Comparison of ENCODE assay signal across 14 cellular contexts in genomic region chr1:93605812-93606512, GRCh38.
DNase-seq lines count a peak whose midpoint lies in the region; TF ChIP-seq lines count a peak whose summit lies in the region.
"Had no signal": no experiment of that assay in that cellular context is flagged by ENCODE, and none has a peak within 500 bp of the region (broad histone marks: within the 10 kb centered on the region; RNA-seq: fewer than 3 reads in every experiment).

No MANE protein-coding gene starts in this region.

- H3K36me3 ChIP-seq in vagina (no peaks in the 10 kb centered on the region), mesendoderm (ENCODE audit: control insufficient read depth, insufficient read depth, low read length) (no peaks in the 10 kb centered on the region)

- no peak overlapping the region for H2BK15ac ChIP-seq in mesendoderm (replicated peaks; ENCODE audit: low read depth)

- TF ChIP-seq CTCF in brain (conservative IDR thresholded peaks at IDR 0.05) (no peak), vagina (IDR thresholded peaks at IDR 0.05) (no peak)

- H3K27me3 Mint-ChIP-seq in brain = no peaks in the 10 kb centered on the region

- no peak overlapping the region for H2BK120ac ChIP-seq in mesendoderm (ENCODE audit: low read depth, low read length)

- no peaks in the 10 kb centered on the region for H3K27me3 ChIP-seq in vagina
- no peaks in the 10 kb centered on the region for H3K27me3 ChIP-seq in mesendoderm (ENCODE audit: insufficient read depth, low read length, poor library complexity)

- H4K5ac ChIP-seq in mesendoderm (ENCODE audit: low read length) = no peak overlapping the region

- H3K56ac ChIP-seq in mesendoderm (ENCODE audit: low read length) = no peak overlapping the region

- peaks cover 71% of the 10 kb centered on the region for H3K4me1 Mint-ChIP-seq in brain

- DNase-seq in stimulated activated CD4-positive, alpha-beta T cell treated with anti-CD3 and anti-CD28 coated beads, Interleukin-15, amount 100 ng/mL, for 24 hours = peak; percentile 23
- no peak for DNase-seq in stimulated activated CD4-positive, alpha-beta T cell treated with anti-CD3 and anti-CD28 coated beads, Interleukin-12 subunit alpha, Interleukin-12 subunit beta, amount 100 ng/mL, for 4 hours
- DNase-seq in inferior parietal cortex (ENCODE audit: extremely low spot score) (peak; percentile 49), vagina (ENCODE audit: extremely low spot score in 2 of 2) (no peak), putamen (ENCODE audit: low spot score) (no peak), mesendoderm (no peak), HUDEP-2 (lab: John Stamatoyannopoulos, UW; ENCODE audit: unreplicated experiment in 76 of 76) (no peak)
- DNase-seq: C1 segment of cervical spinal cord; OCI-M1; stimulated activated CD4-positive, alpha-beta T cell treated with anti-CD3 and anti-CD28 coated beads, Interleukin-2, amount 100 ng/mL, for 48 hours had no signal

- H3K9me3 ChIP-seq in vagina = no peaks in the 10 kb centered on the region

- no peak for TF ChIP-seq POLR2A in vagina (IDR thresholded peaks at IDR 0.05)

- H3K27ac ChIP-seq in vagina = peak overlapping the region; percentile 38
- H3K27ac ChIP-seq in mesendoderm (ENCODE audit: low read depth, low read length) = no peak overlapping the region
- H3K27ac ChIP-seq: KMS-11 had no signal

- H3K4me2 ChIP-seq in mesendoderm (ENCODE audit: low read length) = no peak overlapping the region
- H3K4me2 ChIP-seq: KMS-11 had no signal

- no peak overlapping the region for H3K23ac ChIP-seq in mesendoderm (ENCODE audit: low read length)

- H3K4me1 ChIP-seq in vagina (peaks cover 38% of the 10 kb centered on the region), mesendoderm (ENCODE audit: control insufficient read depth, low read depth, low read length) (peaks cover 19% of the 10 kb centered on the region)

- peak overlapping the region in 1 of 5 experiments; percentile 38 for H3K4me3 Mint-ChIP-seq in brain

- peaks cover 9% of the 10 kb centered on the region for H3K36me3 Mint-ChIP-seq in brain

- no peak overlapping the region for H3K4ac ChIP-seq in mesendoderm (ENCODE audit: low read depth, low read length)

- H3K9ac ChIP-seq in mesendoderm (ENCODE audit: low read length) = no peak overlapping the region
- H3K9ac ChIP-seq: KMS-11 had no signal

- no peak overlapping the region for H4K8ac ChIP-seq in mesendoderm (ENCODE audit: low read depth, low read length)

- H3K4me3 ChIP-seq in vagina = no peak overlapping the region
- H3K4me3 ChIP-seq in mesendoderm (ENCODE audit: low read length) = no peak overlapping the region
- H3K4me3 ChIP-seq: coronary artery, lung had no signal

- intact Hi-C loops in vagina (cut with DNase I) = no loop called here

- H3K79me1 ChIP-seq in mesendoderm (ENCODE audit: low read length) = peaks cover 51% of the 10 kb centered on the region

- WGBS in mesendoderm (ENCODE audit: extremely low coverage, insufficient coverage, low lambda C conversion rate) = no CpG with 5 or more reads among the region's 4 CpGs

- peaks cover 63% of the 10 kb centered on the region for H3K79me2 ChIP-seq in mesendoderm (ENCODE audit: control insufficient read depth, insufficient read depth, low read length)

- no peak overlapping the region for H3K18ac ChIP-seq in mesendoderm (ENCODE audit: low read length)

- H2BK5ac ChIP-seq in mesendoderm (ENCODE audit: low read length) = no peak overlapping the region

- H3K9me3 Mint-ChIP-seq in brain = no peaks in the 10 kb centered on the region

- H2AK5ac ChIP-seq in mesendoderm (ENCODE audit: low read length) = no peak overlapping the region

- peak overlapping the region in 3 of 5 experiments; percentile 35 to 75 (median 56) for H3K27ac Mint-ChIP-seq in brain

Comparison
In these comparisons a context has a peak if more than half of its experiments do, and no peak if none do; other contexts are left out.
1. DNase-seq: peak in stimulated activated CD4-positive, alpha-beta T cell treated with anti-CD3 and anti-CD28 coated beads, Interleukin-15, amount 100 ng/mL, for 24 hours (single experiment) and inferior parietal cortex (single experiment); none in stimulated activated CD4-positive, alpha-beta T cell treated with anti-CD3 and anti-CD28 coated beads, Interleukin-12 subunit alpha, Interleukin-12 subunit beta, amount 100 ng/mL, for 4 hours (single experiment), vagina (0 of 2), putamen (single experiment), mesendoderm (single experiment) and HUDEP-2 (0 of 76).